In the genomic region with DNA sequence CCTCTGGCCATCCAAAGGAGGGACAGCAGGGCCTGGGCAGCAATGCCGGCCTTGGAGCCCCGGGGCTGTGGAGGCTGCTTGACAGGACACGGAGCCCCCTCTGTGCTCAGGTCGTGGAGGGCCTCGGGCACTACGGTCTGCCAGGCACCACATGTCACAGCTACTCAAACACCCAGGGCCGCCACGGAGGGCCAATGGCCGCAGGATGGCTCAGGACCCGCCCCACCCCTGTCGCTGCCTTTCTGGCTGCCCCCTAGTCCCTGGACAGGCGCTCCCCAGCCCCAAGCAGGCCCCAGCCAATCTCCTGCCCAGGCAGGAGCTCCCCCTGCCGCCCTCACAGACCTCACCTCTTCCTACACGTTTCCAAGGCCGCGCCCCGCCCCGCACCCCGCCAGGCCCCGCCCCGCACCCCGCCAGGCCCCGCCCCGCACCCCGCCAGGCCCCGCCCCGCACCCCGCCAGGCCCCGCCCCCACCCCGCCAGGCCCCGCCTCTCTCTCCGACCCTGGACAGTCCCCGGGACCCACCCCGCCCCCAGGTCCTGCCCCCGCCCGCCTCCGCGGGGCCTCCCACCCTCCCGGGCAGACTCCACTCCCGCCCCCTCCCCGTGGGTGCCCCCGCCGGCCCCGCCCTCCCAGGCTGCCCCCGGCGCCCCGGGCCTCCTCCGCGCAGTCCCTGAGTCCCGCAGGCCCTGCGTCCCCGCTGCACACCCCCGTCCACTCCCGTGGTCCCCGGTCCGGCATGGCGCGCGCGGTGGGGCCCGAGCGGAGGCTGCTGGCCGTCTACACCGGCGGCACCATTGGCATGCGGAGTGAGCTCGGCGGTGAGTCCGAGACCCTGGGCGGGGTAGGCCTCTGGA, we compare ENCODE assay signal across 11 cellular contexts. TPM values are rescaled to one million over a fixed set of nuclear protein-coding genes. Genes with fewer than 3 reads are reported as not detected.
DNase-seq lines count a peak whose midpoint lies in the region; ATAC-seq, FAIRE-seq and TF ChIP-seq lines count a peak whose summit lies in the region.
"Had no signal": no experiment of that assay in that cellular context is flagged by ENCODE, and none has a peak within 500 bp of the region (broad histone marks: within the 10 kb centered on the region; RNA-seq: fewer than 3 reads in every experiment).

A gene (plus strand): TSS at position 669 of the 857 bp plus-strand sequence. CDS start 71 bp downstream, at position 740.

- no peak for TF ChIP-seq POLR2A in adrenal gland (IDR thresholded peaks at IDR 0.05)

- TF ChIP-seq CTCF in adrenal gland (IDR thresholded peaks at IDR 0.05), result no peak
- TF ChIP-seq CTCF in kidney (IDR thresholded peaks at IDR 0.05; ENCODE audit: borderline replicate concordance, extremely low read depth, insufficient read depth), result no peak
- no peak for TF ChIP-seq CTCF in tibial artery (IDR thresholded peaks at IDR 0.05)

- H3K27ac ChIP-seq in adrenal gland (peak within 1 kb of the TSS in 1 of 5 donors; percentile 84), kidney (ENCODE audit: low read depth in 2 of 2, low read length in 2 of 2) (peak within 1 kb of the TSS in 1 of 2 donors; percentile 32), tibial artery (no peak within 1 kb of the TSS)

- DNase-seq in activated T-cell treated with anti-CD3 and anti-CD28 coated beads for 4 hours, result peak; percentile 23
- no peak for DNase-seq in activated T-cell treated with anti-CD3 and anti-CD28 coated beads, Interleukin-2, amount 50 U/mL, for 48 hours
- peak in 5 of 7 donors; percentile 9 to 67 (median 21) for DNase-seq in adrenal gland
- DNase-seq in kidney, result peak; percentile 84
- DNase-seq in tibial artery, result peak; percentile 17 to 61
- DNase-seq in RPMI8226, result no peak
- DNase-seq: dermis blood vessel endothelial cell, naive B cell, NCI-H2107 had no signal

- ATAC-seq in HG02973 (IDR thresholded peaks at IDR 0.05; ENCODE audit: unreplicated experiment) (no peak), GM18502 (IDR thresholded peaks at IDR 0.05; ENCODE audit: poor library complexity, unreplicated experiment) (no peak)

- H3K4me3 ChIP-seq in adrenal gland, result peak within 1 kb of the TSS in 1 of 4 donors; percentile 75
- peak within 1 kb of the TSS; percentile 7 to 41 for H3K4me3 ChIP-seq in kidney (ENCODE audit: low read length in 2 of 2)
- peak within 1 kb of the TSS in 1 of 2 donors; percentile 13 for H3K4me3 ChIP-seq in tibial artery

- WGBS in adrenal gland, 4 donors, result 6 to 22% (median 9%) methylated on average over 18 to 70 of the region's 70 CpGs; no CpG with 5 or more reads in 1 of the 4 donors

- no peaks in the 10 kb centered on the region for H3K27me3 ChIP-seq in adrenal gland
- peaks cover 0 to 69% of the 10 kb centered on the region in 2 donors for H3K27me3 ChIP-seq in tibial artery

- no peaks in the 10 kb centered on the region for H3K9me3 ChIP-seq in adrenal gland (replicated peaks in 1 of 3)
- no peaks in the 10 kb centered on the region for H3K9me3 ChIP-seq in kidney (ENCODE audit: control insufficient read depth in 1 of 2, low read length in 2 of 2)
- peaks cover 0 to under 1% (median 0%) of the 10 kb centered on the region in 3 donors for H3K9me3 ChIP-seq in tibial artery

- no peak within 1 kb of the TSS for H3K9ac ChIP-seq in kidney (ENCODE audit: low read length in 2 of 2)

- no peak for FAIRE-seq in kidney (lab: Jason Lieb, UNC)

- H3K36me3 ChIP-seq in adrenal gland (replicated peaks in 1 of 2), result no peaks in the 10 kb centered on the region
- no peaks in the 10 kb centered on the region for H3K36me3 ChIP-seq in kidney (ENCODE audit: control insufficient read depth in 1 of 2, insufficient read depth in 2 of 2, low read length in 2 of 2)
- H3K36me3 ChIP-seq in tibial artery, result no peaks in the 10 kb centered on the region

- H3K4me1 ChIP-seq in adrenal gland (replicated peaks in 1 of 2) (peaks cover 0 to 5% of the 10 kb centered on the region in 2 donors), kidney (ENCODE audit: control insufficient read depth in 1 of 2, insufficient read depth in 1 of 2, low read depth in 1 of 2, low read length in 2 of 2) (peaks cover 0 to 2% of the 10 kb centered on the region in 2 donors), tibial artery (peaks cover 0 to 11% (median 4%) of the 10 kb centered on the region in 4 donors)

- intact Hi-C loops in adrenal gland (cut with DNase I) (loop anchor here in 1 of 2 donors (10.0 kb wide), 1 partner anchor 560 kb away; no protein-coding TSS in a partner anchor), kidney (cut with DNase I) (no loop called here), tibial artery (cut with DNase I; ENCODE audit: low total_unique reads) (no loop called here)

RNA-seq across cellular contexts. Expression of the gene that starts here (rescaled TPM):
- total RNA-seq in adrenal gland, result 1 to 10 TPM in 7 of 8 donors, under 1 TPM in 1; 0.77 to 9.1 (median 3.3) TPM
- polyA plus RNA-seq in adrenal gland, result 1 to 10 TPM in 2 of 3 donors, under 1 TPM in 1; 0.07 to 7.6 (median 6.0) TPM
- total RNA-seq in kidney, result 2.5 TPM
- 58.1 TPM for polyA plus RNA-seq in kidney (ENCODE audit: insufficient read depth, low read depth, low replicate concordance)
- total RNA-seq: dermis blood vessel endothelial cell had no signal

Comparison
In these comparisons a context has a peak if more than half of its experiments do, and no peak if none do; other contexts are left out.
1. DNase-seq: peak in activated T-cell treated with anti-CD3 and anti-CD28 coated beads for 4 hours (single experiment), adrenal gland (5 of 7), kidney (single experiment) and tibial artery (2 of 2); none in activated T-cell treated with anti-CD3 and anti-CD28 coated beads, Interleukin-2, amount 50 U/mL, for 48 hours (0 of 2) and RPMI8226 (single experiment).